28 cellular contexts compared by ENCODE assay signal in genomic region chr10:2760736-2761135, GRCh38.
"Had no signal": no experiment of that assay in that cellular context is flagged by ENCODE, and none has a peak within 500 bp of the region (broad histone marks: within the 10 kb centered on the region; RNA-seq: fewer than 3 reads in every experiment).

No MANE protein-coding gene starts in this region.

- H3K9me3 Mint-ChIP-seq: activated CD4-positive, alpha-beta memory T cell treated with anti-CD3 and anti-CD28 coated beads, Interleukin-2, amount 10 ng/mL, durations not matched to agents 7 days and 5 days had no signal

- H3K4me1 Mint-ChIP-seq: activated CD4-positive, alpha-beta memory T cell treated with anti-CD3 and anti-CD28 coated beads, Interleukin-2, amount 10 ng/mL, durations not matched to agents 7 days and 5 days; activated CD4-positive, alpha-beta T cell treated with anti-CD3 and anti-CD28 coated beads, Interleukin-2, amount 10 ng/mL, durations not matched to agents 7 days and 5 days; stimulated activated naive B cell treated with anti-CD40 and anti-IgM and Interleukin-4, amounts not matched to agents 10 μg/mL and 1 μg/mL and 100 μg/mL, for 72 hours had no signal

- H3K36me3 Mint-ChIP-seq: memory B cell; natural killer cell treated with Interleukin-12 subunit alpha and Interleukin-12 subunit beta and Interleukin-15 and Interleukin-18, amount 100 ng/mL, for 72 hours; stimulated activated naive B cell treated with anti-CD40 and anti-IgM and Interleukin-4, amounts not matched to agents 10 μg/mL and 1 μg/mL and 100 μg/mL, for 72 hours had no signal

- H3K4me1 ChIP-seq: gastroesophageal sphincter, tibial artery, upper lobe of right lung had no signal

- H3K9me3 ChIP-seq: gastroesophageal sphincter, tibial artery, upper lobe of right lung had no signal

- DNase-seq: activated CD4-positive, alpha-beta memory T cell treated with anti-CD3 and anti-CD28 coated beads, Interleukin-2, amount 10 ng/mL, durations not matched to agents 7 days and 5 days; activated CD4-positive, alpha-beta T cell treated with anti-CD3 and anti-CD28 coated beads, Interleukin-2, amount 10 ng/mL, durations not matched to agents 7 days and 5 days; activated CD4-positive, CD25-positive, alpha-beta regulatory T cell treated with anti-CD3 and anti-CD28 coated beads, Interleukin-2, amount 50 U/mL, for 72 hours; activated CD8-positive, alpha-beta memory T cell treated with anti-CD3 and anti-CD28 coated beads, Interleukin-2, amount 50 U/mL, for 48 hours; activated gamma-delta T cell; activated naive CD4-positive, alpha-beta T cell treated with anti-CD3 and anti-CD28 coated beads, Interleukin-2, amount 50 U/mL, for 16 hours; activated T-cell treated with anti-CD3 and anti-CD28 coated beads, Interleukin-2, amount 50 U/mL, for 24 hours; amniotic stem cell; brain microvascular endothelial cell; cortex of kidney; effector memory CD8-positive, alpha-beta T cell; erythroblast; head of caudate nucleus; hippocampal formation; left colon; mucosa of descending colon; posterior cingulate gyrus; right cardiac atrium; stimulated activated CD4-positive, alpha-beta T cell treated with anti-CD3 and anti-CD28 coated beads, Interleukin-15, amount 100 ng/mL, for 24 hours; stimulated activated CD4-positive, alpha-beta T cell treated with anti-CD3 and anti-CD28 coated beads, Interleukin-2, amount 100 ng/mL, for 24 hours; stimulated activated naive B cell treated with anti-CD40 and anti-IgM and Interleukin-4, amounts not matched to agents 10 μg/mL and 1 μg/mL and 100 μg/mL, for 72 hours; stomach; T-helper 9 cell; tibial artery; upper lobe of right lung had no signal

- H3K27ac ChIP-seq: brain microvascular endothelial cell, gastroesophageal sphincter, stomach, tibial artery, upper lobe of right lung had no signal

- H3K36me3 ChIP-seq: brain microvascular endothelial cell, gastroesophageal sphincter, stomach, tibial artery, upper lobe of right lung had no signal

- H3K27me3 ChIP-seq: brain microvascular endothelial cell, tibial artery, upper lobe of right lung had no signal

- H3K4me3 ChIP-seq: gastroesophageal sphincter, mucosa of descending colon, stomach, tibial artery, upper lobe of right lung had no signal

- H3K4me3 Mint-ChIP-seq: activated CD4-positive, alpha-beta memory T cell treated with anti-CD3 and anti-CD28 coated beads, Interleukin-2, amount 10 ng/mL, durations not matched to agents 7 days and 5 days; activated CD4-positive, alpha-beta T cell treated with anti-CD3 and anti-CD28 coated beads, Interleukin-2, amount 10 ng/mL, durations not matched to agents 7 days and 5 days; activated T-cell treated with anti-CD3 and anti-CD28 coated beads, Interleukin-2, amount 50 U/mL, for 24 hours; effector memory CD8-positive, alpha-beta T cell; memory B cell; stimulated activated naive B cell treated with anti-CD40 and anti-IgM and Interleukin-4, amounts not matched to agents 10 μg/mL and 1 μg/mL and 100 μg/mL, for 72 hours had no signal

- H3K27me3 Mint-ChIP-seq: activated CD4-positive, alpha-beta memory T cell treated with anti-CD3 and anti-CD28 coated beads, Interleukin-2, amount 10 ng/mL, durations not matched to agents 7 days and 5 days; activated CD4-positive, alpha-beta T cell treated with anti-CD3 and anti-CD28 coated beads, Interleukin-2, amount 10 ng/mL, durations not matched to agents 7 days and 5 days had no signal

- H3K27ac Mint-ChIP-seq: activated CD4-positive, alpha-beta memory T cell treated with anti-CD3 and anti-CD28 coated beads, Interleukin-2, amount 10 ng/mL, durations not matched to agents 7 days and 5 days; activated CD4-positive, alpha-beta T cell treated with anti-CD3 and anti-CD28 coated beads, Interleukin-2, amount 10 ng/mL, durations not matched to agents 7 days and 5 days; activated T-cell treated with anti-CD3 and anti-CD28 coated beads, Interleukin-2, amount 50 U/mL, for 24 hours; effector memory CD8-positive, alpha-beta T cell; memory B cell; natural killer cell treated with Interleukin-12 subunit alpha and Interleukin-12 subunit beta and Interleukin-15 and Interleukin-18, amount 100 ng/mL, for 72 hours; stimulated activated naive B cell treated with anti-CD40 and anti-IgM and Interleukin-4, amounts not matched to agents 10 μg/mL and 1 μg/mL and 100 μg/mL, for 72 hours had no signal
